ENCODE assay signal across 9 cellular contexts in the genomic region with DNA sequence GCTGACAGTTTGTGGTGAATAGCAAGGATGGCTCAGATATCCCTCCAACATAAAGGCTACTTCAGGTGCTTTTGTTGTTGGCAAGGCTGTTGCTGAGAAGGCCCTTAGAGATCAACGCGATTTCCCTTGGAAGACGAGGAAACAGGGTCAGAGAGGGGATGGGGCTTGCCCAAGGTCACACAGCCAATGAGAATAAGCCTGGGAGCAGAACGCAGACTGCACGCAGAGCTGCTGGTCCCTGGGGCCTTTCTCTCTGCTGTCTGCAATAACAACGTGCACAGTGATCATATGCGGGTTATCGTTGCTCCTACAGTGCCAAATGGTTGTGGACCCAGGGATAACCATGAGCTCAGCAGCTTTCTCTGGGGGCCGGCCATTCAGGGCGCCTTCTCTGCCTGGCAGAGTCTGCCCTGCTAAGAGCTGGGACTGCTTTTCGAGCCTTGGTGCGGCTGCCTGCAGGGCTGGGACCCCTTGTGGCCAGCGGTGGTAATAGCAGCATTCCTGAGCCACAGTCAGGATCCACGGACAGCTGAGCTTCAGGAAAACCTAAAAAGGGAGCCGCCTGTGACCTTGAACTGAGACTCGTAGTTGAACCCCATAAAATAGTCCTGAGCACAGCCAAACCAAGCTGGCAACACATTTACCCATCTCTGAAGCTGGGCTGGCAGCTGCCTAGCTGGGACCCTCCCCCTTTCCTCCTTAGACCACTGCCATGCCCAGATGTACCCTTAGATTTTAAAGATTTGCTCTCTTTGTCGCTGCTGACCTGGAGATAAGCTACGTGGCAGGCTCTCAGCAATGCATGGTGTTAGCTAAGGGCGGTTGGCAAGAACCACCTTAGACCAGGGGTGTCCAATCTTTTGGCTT. TPM values are rescaled to one million over a fixed set of nuclear protein-coding genes. Genes with fewer than 3 reads are reported as not detected.
DNase-seq lines count a peak whose midpoint lies in the region; ATAC-seq and TF ChIP-seq lines count a peak whose summit lies in the region.
"Had no signal": no experiment of that assay in that cellular context is flagged by ENCODE, and none has a peak within 500 bp of the region (broad histone marks: within the 10 kb centered on the region; RNA-seq: fewer than 3 reads in every experiment).

No MANE protein-coding gene starts in this region.

- H3K4me3 Mint-ChIP-seq in activated T-cell treated with anti-CD3 and anti-CD28 coated beads, Interleukin-2, amount 50 U/mL, for 24 hours: no peak overlapping the region
- H3K4me3 Mint-ChIP-seq in natural killer cell treated with Interleukin-12 subunit alpha and Interleukin-12 subunit beta and Interleukin-15 and Interleukin-18, amount 100 ng/mL, for 72 hours: no peak overlapping the region

- H3K9me3 Mint-ChIP-seq in activated T-cell treated with anti-CD3 and anti-CD28 coated beads, Interleukin-2, amount 50 U/mL, for 24 hours: no peaks in the 10 kb centered on the region
- H3K9me3 Mint-ChIP-seq in natural killer cell treated with Interleukin-12 subunit alpha and Interleukin-12 subunit beta and Interleukin-15 and Interleukin-18, amount 100 ng/mL, for 72 hours: no peaks in the 10 kb centered on the region

- H3K27me3 Mint-ChIP-seq in activated T-cell treated with anti-CD3 and anti-CD28 coated beads, Interleukin-2, amount 50 U/mL, for 24 hours: no peaks in the 10 kb centered on the region
- no peaks in the 10 kb centered on the region for H3K27me3 Mint-ChIP-seq in natural killer cell treated with Interleukin-12 subunit alpha and Interleukin-12 subunit beta and Interleukin-15 and Interleukin-18, amount 100 ng/mL, for 72 hours

- peak; percentile 75 to 77 for ATAC-seq in natural killer cell treated with Interleukin-12 subunit alpha and Interleukin-12 subunit beta and Interleukin-15 and Interleukin-18, amount 100 ng/mL, for 72 hours
- ATAC-seq in HG03039 (IDR thresholded peaks at IDR 0.05; ENCODE audit: unreplicated experiment): no peak

- H3K4me1 ChIP-seq in NT2/D1 (ENCODE audit: insufficient read depth, insufficient read length) (peaks cover 5% of the 10 kb centered on the region), stomach smooth muscle (ENCODE audit: control insufficient read depth, insufficient read depth, low read length) (peaks cover 10% of the 10 kb centered on the region)

- peaks cover 19% of the 10 kb centered on the region for H3K4me1 Mint-ChIP-seq in activated T-cell treated with anti-CD3 and anti-CD28 coated beads, Interleukin-2, amount 50 U/mL, for 24 hours (ENCODE audit: low read depth)
- H3K4me1 Mint-ChIP-seq in natural killer cell treated with Interleukin-12 subunit alpha and Interleukin-12 subunit beta and Interleukin-15 and Interleukin-18, amount 100 ng/mL, for 72 hours (ENCODE audit: low read depth in 2 of 2): peaks cover 0 to 2% of the 10 kb centered on the region in 2 donors

- TF ChIP-seq CTCF in fibroblast of mammary gland (conservative IDR thresholded peaks at IDR 0.05; ENCODE audit: control insufficient read depth, insufficient read depth, low read depth, low read length): peak; percentile 87

- H3K9me3 ChIP-seq in NT2/D1 (ENCODE audit: insufficient read depth, low read length) (no peaks in the 10 kb centered on the region), stomach smooth muscle (ENCODE audit: control insufficient read depth in 2 of 2, low read length in 2 of 2) (no peaks in the 10 kb centered on the region)

- peaks cover 31% of the 10 kb centered on the region for H3K36me3 Mint-ChIP-seq in activated T-cell treated with anti-CD3 and anti-CD28 coated beads, Interleukin-2, amount 50 U/mL, for 24 hours (ENCODE audit: low read depth)
- no peaks in the 10 kb centered on the region for H3K36me3 Mint-ChIP-seq in natural killer cell treated with Interleukin-12 subunit alpha and Interleukin-12 subunit beta and Interleukin-15 and Interleukin-18, amount 100 ng/mL, for 72 hours

- H3K9ac ChIP-seq in NT2/D1 (ENCODE audit: insufficient read length, low read depth) (peak overlapping the region; percentile 21), stomach smooth muscle (ENCODE audit: low read length in 2 of 2) (peak overlapping the region in 1 of 2 donors; percentile 36)

- H3K27me3 ChIP-seq in NT2/D1 (ENCODE audit: insufficient read depth, insufficient read length) (no peaks in the 10 kb centered on the region), stomach smooth muscle (ENCODE audit: control insufficient read depth in 1 of 2, insufficient read depth in 2 of 2, low read length in 2 of 2) (no peaks in the 10 kb centered on the region)

- H3K27ac Mint-ChIP-seq in activated T-cell treated with anti-CD3 and anti-CD28 coated beads, Interleukin-2, amount 50 U/mL, for 24 hours: no peak overlapping the region
- H3K27ac Mint-ChIP-seq in natural killer cell treated with Interleukin-12 subunit alpha and Interleukin-12 subunit beta and Interleukin-15 and Interleukin-18, amount 100 ng/mL, for 72 hours: no peak overlapping the region

- no peaks in the 10 kb centered on the region for H3K36me3 ChIP-seq in NT2/D1 (ENCODE audit: insufficient read depth, insufficient read length, low read length)
- peaks cover 8% of the 10 kb centered on the region in 2 donors for H3K36me3 ChIP-seq in stomach smooth muscle (ENCODE audit: control insufficient read depth in 2 of 2, insufficient read depth in 2 of 2, low read length in 2 of 2)

- H3K4me3 ChIP-seq in NT2/D1 (ENCODE audit: insufficient read length, low read depth): no peak overlapping the region
- no peak overlapping the region for H3K4me3 ChIP-seq in fibroblast of mammary gland (ENCODE audit: control insufficient read depth, low read depth, low read length)
- peak overlapping the region in 1 of 2 donors; percentile 8 for H3K4me3 ChIP-seq in stomach smooth muscle (ENCODE audit: low read length in 2 of 2)

- peak overlapping the region; percentile 24 for H3K27ac ChIP-seq in stomach smooth muscle (ENCODE audit: low read length)

- DNase-seq in CD1c-positive myeloid dendritic cell (ENCODE audit: extremely low spot score): peak; percentile 39
- DNase-seq in H4 (ENCODE audit: low spot score): peak; percentile 61
- DNase-seq in NT2/D1 (ENCODE audit: low read depth, low spot score): no peak
- DNase-seq in activated T-cell treated with anti-CD3 and anti-CD28 coated beads, Interleukin-2, amount 50 U/mL, for 24 hours: peak; percentile 73
- peak; percentile 71 for DNase-seq in fibroblast of mammary gland (ENCODE audit: low read depth)
- DNase-seq in natural killer cell treated with Interleukin-12 subunit alpha and Interleukin-12 subunit beta and Interleukin-15 and Interleukin-18, amount 100 ng/mL, for 72 hours (ENCODE audit: low spot score): peak; percentile 72

RNA-seq across cellular contexts. Expression of gene HTR6, which starts 39.8 kb away (rescaled TPM):
- not detected in 2 replicates for total RNA-seq in H4 (2014; rRNA removed; shearing (Covaris generic))
- not detected for total RNA-seq in natural killer cell treated with Interleukin-12 subunit alpha and Interleukin-12 subunit beta and Interleukin-15 and Interleukin-18, amount 100 ng/mL, for 72 hours
- total RNA-seq: T-helper 1 cell treated with Interleukin-12 subunit alpha and Interleukin-12 subunit beta and Interleukin-4 antibody, amounts not matched to agents 30 ng/mL and 1 ng/mL, for 36 hours had no signal
